ENCODE assay signal across 12 cellular contexts in genomic region chr4:184437988-184438774, GRCh38. TPM values are rescaled to one million over a fixed set of nuclear protein-coding genes. Genes with fewer than 3 reads are reported as not detected.
A peak's percentile ranks its signal among the peaks of the same experiment; 100 is the strongest.
DNase-seq lines count a peak whose midpoint lies in the region; ATAC-seq and TF ChIP-seq lines count a peak whose summit lies in the region.
"Had no signal": no experiment of that assay in that cellular context is flagged by ENCODE, and none has a peak within 500 bp of the region (broad histone marks: within the 10 kb centered on the region; RNA-seq: fewer than 3 reads in every experiment).

No MANE protein-coding gene starts in this region.

- peak overlapping the region in 1 of 4 donors; percentile 3 for H3K27ac ChIP-seq in body of pancreas
- H3K27ac ChIP-seq: right lobe of liver had no signal

- H3K4me3 ChIP-seq in body of pancreas, result no peak overlapping the region
- H3K4me3 ChIP-seq: right lobe of liver, stomach had no signal

- H3K4me1 ChIP-seq in body of pancreas, result peaks cover 28% of the 10 kb centered on the region

- intact Hi-C loops in body of pancreas (cut with DNase I), result no loop called here

- ATAC-seq in HG02885 (IDR thresholded peaks at IDR 0.05; ENCODE audit: poor library complexity, unreplicated experiment), result peak; percentile 56
- ATAC-seq in body of pancreas, result no peak
- ATAC-seq in HG02852 (IDR thresholded peaks at IDR 0.05; ENCODE audit: unreplicated experiment), result no peak

- H3K36me3 ChIP-seq in body of pancreas (replicated peaks in 1 of 2; ENCODE audit: insufficient read depth in 1 of 2, low read depth in 2 of 2), result no peaks in the 10 kb centered on the region
- H3K36me3 ChIP-seq: right lobe of liver had no signal

- DNase-seq in DMS153 treated with DMSO at 0.1 percent for 48 hours (lab: John Stamatoyannopoulos, UW; ENCODE audit: unreplicated experiment) (peak; percentile 53), NOMO-1 treated with dmso at 0.1 percent for 144 hours (lab: John Stamatoyannopoulos, UW; ENCODE audit: unreplicated experiment) (peak; percentile 16), left kidney (ENCODE audit: low read depth, low spot score) (peak; percentile 33), body of pancreas (no peak)
- DNase-seq in activated CD4-positive, alpha-beta T cell treated with anti-CD3 and anti-CD28 coated beads, Interleukin-2, amount 50 U/mL, for 4 hours, result no peak
- DNase-seq in stimulated activated CD4-positive, alpha-beta T cell treated with anti-CD3 and anti-CD28 coated beads, Interleukin-4, amount 100 ng/mL, for 24 hours, result no peak
- DNase-seq: activated CD8-positive, alpha-beta memory T cell treated with anti-CD3 and anti-CD28 coated beads, Interleukin-2, amount 50 U/mL, for 48 hours; EL; right lobe of liver; stomach had no signal

- H3K9me3 ChIP-seq in body of pancreas, result no peaks in the 10 kb centered on the region
- H3K9me3 ChIP-seq: right lobe of liver, stomach had no signal

- TF ChIP-seq POLR2A in body of pancreas (IDR thresholded peaks at IDR 0.05), result no peak

- no peaks in the 10 kb centered on the region for H3K27me3 ChIP-seq in body of pancreas
- H3K27me3 ChIP-seq: right lobe of liver, stomach had no signal

- TF ChIP-seq CTCF in body of pancreas (IDR thresholded peaks at IDR 0.05), result no peak

- 62 to 68% methylated on average over 12 of the region's 12 CpGs for WGBS in body of pancreas, 2 donors

RNA-seq across cellular contexts. Expression of gene IRF2, which starts 36.2 kb away (rescaled TPM):
- 10 to 100 TPM; 12.5 to 14.5 TPM for total RNA-seq in body of pancreas

Comparison
In these comparisons a context has a peak if more than half of its experiments do, and no peak if none do; other contexts are left out.
1. DNase-seq: peak in DMS153 treated with DMSO at 0.1 percent for 48 hours (single experiment), NOMO-1 treated with dmso at 0.1 percent for 144 hours (single experiment) and left kidney (single experiment); none in body of pancreas (0 of 4), activated CD4-positive, alpha-beta T cell treated with anti-CD3 and anti-CD28 coated beads, Interleukin-2, amount 50 U/mL, for 4 hours (0 of 2) and stimulated activated CD4-positive, alpha-beta T cell treated with anti-CD3 and anti-CD28 coated beads, Interleukin-4, amount 100 ng/mL, for 24 hours (single experiment).